In genomic region chr9:14633148-14633547, GRCh38 we compare ENCODE assay signal across 27 cellular contexts.
"Had no signal": no experiment of that assay in that cellular context is flagged by ENCODE, and none has a peak within 500 bp of the region (broad histone marks: within the 10 kb centered on the region; RNA-seq: fewer than 3 reads in every experiment).

No MANE protein-coding gene starts in this region.

- H3K27me3 Mint-ChIP-seq: activated naive CD8-positive, alpha-beta T cell treated with anti-CD3 and anti-CD28 coated beads, Interleukin-2, amount 10 ng/mL, durations not matched to agents 7 days and 5 days had no signal

- H3K9me3 Mint-ChIP-seq: activated naive CD8-positive, alpha-beta T cell treated with anti-CD3 and anti-CD28 coated beads, Interleukin-2, amount 10 ng/mL, durations not matched to agents 7 days and 5 days had no signal

- ATAC-seq: activated CD8-positive, alpha-beta T cell treated with anti-CD3 and anti-CD28 coated beads, Interleukin-2, amount 10 ng/mL, durations not matched to agents 7 days and 5 days; Panc1 had no signal

- H3K27ac Mint-ChIP-seq: activated CD8-positive, alpha-beta T cell treated with anti-CD3 and anti-CD28 coated beads, Interleukin-2, amount 10 ng/mL, durations not matched to agents 7 days and 5 days; activated naive CD8-positive, alpha-beta T cell treated with anti-CD3 and anti-CD28 coated beads, Interleukin-2, amount 10 ng/mL, durations not matched to agents 7 days and 5 days had no signal

- H3K4me3 Mint-ChIP-seq: activated CD8-positive, alpha-beta T cell treated with anti-CD3 and anti-CD28 coated beads, Interleukin-2, amount 10 ng/mL, durations not matched to agents 7 days and 5 days; activated naive CD8-positive, alpha-beta T cell treated with anti-CD3 and anti-CD28 coated beads, Interleukin-2, amount 10 ng/mL, durations not matched to agents 7 days and 5 days had no signal

- H3K9me2 ChIP-seq: SK-N-SH had no signal

- H3K4me2 ChIP-seq: KMS-11, SK-N-SH had no signal

- H3K36me3 ChIP-seq: adrenal gland had no signal

- H3K9ac ChIP-seq: KMS-11, SK-N-SH had no signal

- H3K27ac ChIP-seq: adrenal gland, KMS-11, SJCRH30 had no signal

- H3K27me3 ChIP-seq: adrenal gland, SJCRH30 had no signal

- H3K9me3 ChIP-seq: adrenal gland, SK-N-SH had no signal

- H3K4me1 ChIP-seq: adrenal gland, SJCRH30 had no signal

- DNase-seq: activated CD4-positive, alpha-beta T cell treated with anti-CD3 and anti-CD28 coated beads for 48 hours; activated CD4-positive, alpha-beta T cell treated with anti-CD3 and anti-CD28 coated beads, Interleukin-2, amount 50 U/mL, for 4 hours; activated CD4-positive, CD25-positive, alpha-beta regulatory T cell treated with anti-CD3 and anti-CD28 coated beads, Interleukin-2, amount 50 U/mL, for 72 hours; activated CD8-positive, alpha-beta memory T cell treated with anti-CD3 and anti-CD28 coated beads, Interleukin-2, amount 50 U/mL, for 48 hours; activated CD8-positive, alpha-beta T cell treated with anti-CD3 and anti-CD28 coated beads, Interleukin-2, amount 10 ng/mL, durations not matched to agents 7 days and 5 days; activated naive CD4-positive, alpha-beta T cell treated with anti-CD3 and anti-CD28 coated beads, Interleukin-2, amount 50 U/mL, for 16 hours; activated naive CD8-positive, alpha-beta T cell treated with anti-CD3 and anti-CD28 coated beads, Interleukin-2, amount 10 ng/mL, durations not matched to agents 7 days and 5 days; activated T-cell treated with anti-CD3 and anti-CD28 coated beads, Interleukin-2, amount 50 U/mL, for 1 hour; anterior cingulate cortex; MV-4-11; NCI-H1092 treated with DMSO at 0.1 percent for 48 hours; NCI-H1436; NCI-H1694 treated with DMSO at 0.1 percent for 48 hours; NCI-H2029 treated with DMSO at 0.1 percent for 48 hours; NCI-H345; NCI-H510A; NCI-H526 treated with DMSO at 0.1 percent for 48 hours; NCI-H82; OCI-M1; Right ventricle myocardium superior; RPMI8226; SJCRH30; SK-N-SH; T-helper 1 cell had no signal

- H3K4me1 Mint-ChIP-seq: activated naive CD8-positive, alpha-beta T cell treated with anti-CD3 and anti-CD28 coated beads, Interleukin-2, amount 10 ng/mL, durations not matched to agents 7 days and 5 days had no signal

- H3K4me3 ChIP-seq: adrenal gland, SJCRH30 had no signal
